In the genomic region with DNA sequence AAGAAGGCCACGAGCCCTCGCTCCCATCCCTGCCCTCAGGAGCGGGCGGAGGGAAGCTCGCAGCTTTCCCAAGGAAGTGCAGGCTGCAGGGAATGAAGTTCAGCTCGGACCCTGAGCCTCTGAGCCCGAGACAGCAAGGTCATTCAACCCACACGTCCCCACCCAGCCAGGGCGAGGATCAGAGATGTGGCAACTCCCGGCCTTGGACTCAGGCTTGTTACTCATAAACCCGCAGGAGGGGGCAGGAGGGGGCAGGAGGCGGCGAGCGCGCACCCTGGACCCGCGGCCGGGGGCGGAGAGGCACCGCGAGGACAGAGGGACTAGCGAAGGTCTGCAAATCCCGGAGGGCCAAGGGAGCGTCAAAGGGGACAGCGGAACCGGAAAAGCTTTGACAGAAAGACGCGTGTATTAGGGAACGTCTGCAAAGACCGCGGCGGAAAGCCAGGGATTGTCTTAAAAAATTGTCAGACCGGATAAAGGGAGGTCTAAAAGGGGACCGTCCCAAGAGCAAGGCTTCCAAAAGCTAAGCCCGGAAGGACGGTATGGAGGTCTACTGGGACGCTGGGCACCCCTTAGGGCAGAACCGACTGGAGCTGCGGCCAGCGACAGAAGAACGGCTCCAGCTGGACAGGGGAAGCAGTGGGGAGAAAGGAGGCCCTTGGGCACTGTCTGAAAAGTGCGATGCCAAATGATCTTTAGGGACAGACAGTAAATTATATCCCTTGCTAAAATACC, we compare ENCODE assay signal across 8 cellular contexts. TPM values are rescaled to one million over a fixed set of nuclear protein-coding genes. Genes with fewer than 3 reads are reported as not detected.
DNase-seq lines count a peak whose midpoint lies in the region; ATAC-seq and TF ChIP-seq lines count a peak whose summit lies in the region.

No MANE protein-coding gene starts in this region.

- peak overlapping the region; percentile 97 for H3K27ac ChIP-seq in HUES48 (ENCODE audit: low read depth, low read length)
- peak overlapping the region; percentile 95 for H3K27ac ChIP-seq in OCI-LY3 (ENCODE audit: low read length)
- peak overlapping the region; percentile 97 for H3K27ac ChIP-seq in epithelial cell of prostate

- peaks cover 12% of the 10 kb centered on the region; the same call in 1 of the 2 replicates for H3K79me2 ChIP-seq in OCI-LY3 (ENCODE audit: low read length)

- H3K9ac ChIP-seq in HUES48 (ENCODE audit: low read depth, low read length) (peak overlapping the region; percentile 66), OCI-LY3 (ENCODE audit: low read length) (peak overlapping the region; percentile 96)

- H4K20me1 ChIP-seq in OCI-LY3 (ENCODE audit: insufficient read depth, low read length): no peaks in the 10 kb centered on the region

- peak overlapping the region; percentile 89 for H3K4me2 ChIP-seq in OCI-LY3 (ENCODE audit: low read length)

- DNase-seq in COLO829 (ENCODE audit: low spot score): peak; percentile 85
- peak; percentile 73 for DNase-seq in activated T-cell treated with anti-CD3 and anti-CD28 coated beads for 24 hours (ENCODE audit: low read depth)
- peak; percentile 58 for DNase-seq in epithelial cell of prostate (ENCODE audit: low read depth, low spot score)
- peak; percentile 87 for DNase-seq in mucosa of gallbladder (ENCODE audit: low spot score)
- peak; percentile 66 for DNase-seq in stimulated activated CD8-positive, alpha-beta memory T cell treated with anti-CD3 and anti-CD28 coated beads, Interleukin-4, amount 100 ng/mL, for 24 hours (ENCODE audit: low read depth)

- peak; percentile 32 for ATAC-seq in GM21381 (IDR thresholded peaks at IDR 0.05; ENCODE audit: unreplicated experiment)

- peak overlapping the region; percentile 92 for H3K4me3 ChIP-seq in HUES48 (ENCODE audit: low read depth, low read length)
- peak overlapping the region; percentile 91 for H3K4me3 ChIP-seq in OCI-LY3 (ENCODE audit: low read length)

- H3K27me3 ChIP-seq in HUES48 (ENCODE audit: control insufficient read depth, insufficient read depth, low read length): no peaks in the 10 kb centered on the region
- no peaks in the 10 kb centered on the region for H3K27me3 ChIP-seq in OCI-LY3 (ENCODE audit: low read depth, low read length)

- TF ChIP-seq CTCF in OCI-LY3 (IDR thresholded peaks at IDR 0.05; ENCODE audit: low read depth, low read length): no peak

- H3K4me1 ChIP-seq in HUES48 (ENCODE audit: control insufficient read depth, insufficient read depth, low read length) (no peaks in the 10 kb centered on the region), OCI-LY3 (ENCODE audit: low read length) (peaks cover 10% of the 10 kb centered on the region)

- H3K9me3 ChIP-seq in HUES48 (ENCODE audit: control insufficient read depth, insufficient read depth, low read length) (no peaks in the 10 kb centered on the region), OCI-LY3 (ENCODE audit: insufficient read depth, low read length) (no peaks in the 10 kb centered on the region)

- H3K36me3 ChIP-seq in HUES48 (ENCODE audit: control insufficient read depth, insufficient read depth, low read length) (peaks cover 26% of the 10 kb centered on the region), OCI-LY3 (replicated peaks; ENCODE audit: low read depth, low read length) (peaks cover 18% of the 10 kb centered on the region)

- peak overlapping the region; percentile 76 for H2AFZ ChIP-seq in OCI-LY3 (ENCODE audit: low read depth, low read length)

RNA-seq across cellular contexts. Expression of gene DCAF11, which starts 0.6 kb away (rescaled TPM):
- 91.8 TPM for total RNA-seq in mucosa of gallbladder

RNA-seq across cellular contexts. Expression of gene NRL, which starts 0.8 kb away (rescaled TPM):
- total RNA-seq in mucosa of gallbladder: 2.8 TPM

RNA-seq across cellular contexts. Expression of gene FITM1, which starts 16.5 kb away (rescaled TPM):
- 0.81 TPM for total RNA-seq in mucosa of gallbladder

RNA-seq across cellular contexts. Expression of gene PCK2, which starts 19.9 kb away (rescaled TPM):
- 28.9 TPM for total RNA-seq in mucosa of gallbladder

RNA-seq across cellular contexts. Expression of gene PSME1, which starts 22.0 kb away (rescaled TPM):
- 161 TPM for total RNA-seq in mucosa of gallbladder

Comparison
In these comparisons a context has a peak if more than half of its experiments do, and no peak if none do; other contexts are left out.
1. Peak in every context shown above with its lines: DNase-seq, ATAC-seq, H3K4me3 ChIP-seq and H3K27ac ChIP-seq.